1 cellular context compared by ENCODE assay signal in the genomic region with DNA sequence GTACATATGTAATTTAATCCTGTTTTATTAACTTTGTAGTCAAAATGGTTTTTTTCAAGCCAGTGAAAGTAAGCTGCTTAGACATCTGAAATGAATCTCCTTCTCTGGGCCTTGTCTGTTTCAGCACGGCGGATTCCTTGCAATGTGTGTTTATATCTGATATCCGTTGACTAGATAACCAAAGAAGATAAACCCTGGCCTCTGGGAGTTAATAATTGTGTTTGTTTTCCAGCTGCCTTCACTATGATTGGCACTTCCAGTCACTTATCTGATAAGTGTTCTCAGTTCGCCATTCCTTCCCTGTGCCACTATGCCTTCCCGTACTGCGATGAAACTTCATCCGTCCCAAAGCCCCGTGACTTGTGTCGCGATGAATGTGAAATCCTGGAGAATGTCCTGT.
TF ChIP-seq lines count a peak whose summit lies in the region.

No MANE protein-coding gene starts in this region.

TF ChIP-seq in SK-N-SH, 30 proteins besides CTCF, POLR2A, EP300 and RAD21 (continued from another document):
- TF ChIP-seq, protein P1, sequence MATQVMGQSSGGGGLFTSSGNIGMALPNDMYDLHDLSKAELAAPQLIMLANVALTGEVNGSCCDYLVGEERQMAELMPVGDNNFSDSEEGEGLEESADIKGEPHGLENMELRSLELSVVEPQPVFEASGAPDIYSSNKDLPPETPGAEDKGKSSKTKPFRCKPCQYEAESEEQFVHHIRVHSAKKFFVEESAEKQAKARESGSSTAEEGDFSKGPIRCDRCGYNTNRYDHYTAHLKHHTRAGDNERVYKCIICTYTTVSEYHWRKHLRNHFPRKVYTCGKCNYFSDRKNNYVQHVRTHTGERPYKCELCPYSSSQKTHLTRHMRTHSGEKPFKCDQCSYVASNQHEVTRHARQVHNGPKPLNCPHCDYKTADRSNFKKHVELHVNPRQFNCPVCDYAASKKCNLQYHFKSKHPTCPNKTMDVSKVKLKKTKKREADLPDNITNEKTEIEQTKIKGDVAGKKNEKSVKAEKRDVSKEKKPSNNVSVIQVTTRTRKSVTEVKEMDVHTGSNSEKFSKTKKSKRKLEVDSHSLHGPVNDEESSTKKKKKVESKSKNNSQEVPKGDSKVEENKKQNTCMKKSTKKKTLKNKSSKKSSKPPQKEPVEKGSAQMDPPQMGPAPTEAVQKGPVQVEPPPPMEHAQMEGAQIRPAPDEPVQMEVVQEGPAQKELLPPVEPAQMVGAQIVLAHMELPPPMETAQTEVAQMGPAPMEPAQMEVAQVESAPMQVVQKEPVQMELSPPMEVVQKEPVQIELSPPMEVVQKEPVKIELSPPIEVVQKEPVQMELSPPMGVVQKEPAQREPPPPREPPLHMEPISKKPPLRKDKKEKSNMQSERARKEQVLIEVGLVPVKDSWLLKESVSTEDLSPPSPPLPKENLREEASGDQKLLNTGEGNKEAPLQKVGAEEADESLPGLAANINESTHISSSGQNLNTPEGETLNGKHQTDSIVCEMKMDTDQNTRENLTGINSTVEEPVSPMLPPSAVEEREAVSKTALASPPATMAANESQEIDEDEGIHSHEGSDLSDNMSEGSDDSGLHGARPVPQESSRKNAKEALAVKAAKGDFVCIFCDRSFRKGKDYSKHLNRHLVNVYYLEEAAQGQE (IDR thresholded peaks at IDR 0.05; ENCODE audit: low read depth, low read length), result no peak
TF ChIP-seq in SK-N-SH: peak in this region for 2.
